24 cellular contexts compared by ENCODE assay signal in genomic region chr20:904146-904545, GRCh38. TPM values are rescaled to one million over a fixed set of nuclear protein-coding genes. Genes with fewer than 3 reads are reported as not detected.
"Had no signal": no experiment of that assay in that cellular context is flagged by ENCODE, and none has a peak within 500 bp of the region (broad histone marks: within the 10 kb centered on the region; RNA-seq: fewer than 3 reads in every experiment).

No MANE protein-coding gene starts in this region.

- DNase-seq: Karpas-422, KG1, MG63, NCI-H1092, NCI-H1105 treated with DMSO at 0.1 percent for 48 hours, NCI-H1417 treated with DMSO at 0.1 percent for 48 hours, NCI-H146, NCI-H1694 treated with DMSO at 0.1 percent for 48 hours, NCI-H1930, NCI-H2081, NCI-H2107, NCI-H2171, NCI-H226, NCI-H446, NCI-H510A, NCI-H524 treated with DMSO at 0.1 percent for 48 hours, NCI-H69, NCI-H774, Right ventricle myocardium superior, RPMI8226, SIG-M5 had no signal

- H3K27me3 ChIP-seq: MG63, SJSA1 had no signal

- H3K27ac ChIP-seq: HL-60, SJSA1, SK-N-MC had no signal

- H3K4me3 ChIP-seq: MG63, SJSA1, SK-N-MC had no signal

- H3K4me1 ChIP-seq: SJSA1 had no signal

- H3K36me3 ChIP-seq: MG63, SJSA1 had no signal

- H3K9me3 ChIP-seq: MG63, SJSA1 had no signal

RNA-seq across cellular contexts. Expression of gene ANGPT4, which starts 12.0 kb away (rescaled TPM):
- total RNA-seq: Right ventricle myocardium superior, SJSA1 had no signal
